ENCODE assay signal across 11 cellular contexts in the genomic region with DNA sequence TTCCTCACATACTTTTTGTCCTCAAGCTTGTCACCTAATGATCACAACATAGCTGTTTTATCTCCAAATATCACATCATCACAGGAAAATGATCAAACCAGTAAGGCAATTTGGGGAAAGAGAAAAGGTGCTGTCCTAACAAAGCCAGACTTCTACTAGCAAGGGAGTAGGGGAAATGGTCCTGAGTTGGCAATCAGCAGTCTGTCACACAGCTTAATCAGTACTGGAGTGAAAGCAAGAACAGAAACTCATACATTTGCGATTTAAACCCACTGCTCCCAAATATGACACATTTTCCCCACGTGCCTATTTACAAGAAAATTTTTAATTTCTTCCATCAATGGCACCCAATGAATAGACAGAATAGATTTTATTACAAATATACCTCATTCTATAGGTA.
"Had no signal": no experiment of that assay in that cellular context is flagged by ENCODE, and none has a peak within 500 bp of the region (broad histone marks: within the 10 kb centered on the region; RNA-seq: fewer than 3 reads in every experiment).

No MANE protein-coding gene starts in this region.

- H3K9me3 ChIP-seq: HAP-1 had no signal

- H3K4me3 ChIP-seq: GM23248, GM23338, HAP-1 had no signal

- H3K9ac ChIP-seq: GM23248 had no signal

- H3K27ac Mint-ChIP-seq: GM23338, H9, HFFc6 had no signal

- H3K4me3 Mint-ChIP-seq: GM23338, H9, HFFc6 had no signal

- H3K4me2 ChIP-seq: GM23338 had no signal

- FAIRE-seq: H1, H54 had no signal

- ATAC-seq: GM23338, HCT116 had no signal

- H2AFZ ChIP-seq: GM23248, GM23338 had no signal

- H3K27ac ChIP-seq: GM23248 had no signal

- H3K4me1 ChIP-seq: HAP-1 had no signal

- H3K36me3 ChIP-seq: HAP-1 had no signal

- DNase-seq: GM23248, GOT3, H7, H9, HCEC 1CT, HFFc6 had no signal
